Comparison of ENCODE assay signal across 1 cellular context in genomic region chr7:30770936-30771858, GRCh38.
A peak's percentile ranks its signal among the peaks of the same experiment; 100 is the strongest.
TF ChIP-seq lines count a peak whose summit lies in the region.

TSS of gene MINDY4 (plus strand) at chr7:30771417. CDS start at chr7:30771494, 77 bp downstream.

TF ChIP-seq in SK-N-SH, 30 proteins besides CTCF, POLR2A, EP300 and RAD21 (continued from another document):
- TF ChIP-seq USF2 (IDR thresholded peaks at IDR 0.05; ENCODE audit: borderline replicate concordance, low read depth, low read length) = no peak
- peak; percentile 89 for TF ChIP-seq YY1 (IDR thresholded peaks at IDR 0.05; ENCODE audit: low read depth)
- no peak for TF ChIP-seq REST (IDR thresholded peaks at IDR 0.05; ENCODE audit: low read depth, low read length)
